In the genomic region with DNA sequence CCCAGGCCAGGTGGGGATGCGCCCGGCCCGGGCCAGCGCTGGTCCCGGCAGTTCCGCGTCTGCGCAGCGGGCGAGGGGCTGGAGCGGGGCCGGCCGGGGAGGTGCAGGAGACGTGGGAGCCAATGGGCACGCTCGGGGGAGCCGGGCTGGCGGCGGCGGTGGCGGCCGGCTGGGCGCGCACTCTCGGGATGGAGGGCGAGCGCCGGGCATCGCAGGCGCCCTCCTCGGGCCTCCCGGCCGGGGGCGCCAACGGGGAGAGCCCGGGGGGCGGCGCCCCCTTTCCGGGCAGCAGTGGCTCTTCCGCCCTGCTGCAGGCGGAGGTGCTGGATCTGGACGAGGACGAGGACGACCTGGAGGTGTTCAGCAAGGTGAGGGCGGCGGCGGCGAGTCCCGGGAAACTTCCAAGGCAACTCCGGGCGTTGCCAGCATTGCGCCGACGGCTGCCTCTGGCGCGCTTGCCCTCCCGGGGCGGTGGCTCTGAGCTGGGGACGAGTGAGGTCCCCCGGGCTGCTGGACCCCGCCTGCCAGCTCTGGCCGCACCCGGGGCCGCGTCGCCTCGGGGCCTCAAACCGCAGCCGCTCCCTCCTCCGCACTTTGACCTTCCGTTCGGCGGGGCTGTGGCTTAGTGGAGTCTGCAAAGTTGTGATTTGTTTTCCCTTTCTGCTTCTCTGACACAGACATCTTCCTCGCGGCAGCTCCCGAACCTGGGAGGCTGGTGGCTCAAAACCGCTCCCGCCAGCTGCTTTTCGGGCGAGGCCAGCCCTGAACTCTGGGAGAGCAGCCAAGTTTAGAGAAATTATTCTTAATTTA, we compare ENCODE assay signal across 8 cellular contexts. TPM values are rescaled to one million over a fixed set of nuclear protein-coding genes. Genes with fewer than 3 reads are reported as not detected.
DNase-seq lines count a peak whose midpoint lies in the region; ATAC-seq, FAIRE-seq and TF ChIP-seq lines count a peak whose summit lies in the region.

A gene with protein sequence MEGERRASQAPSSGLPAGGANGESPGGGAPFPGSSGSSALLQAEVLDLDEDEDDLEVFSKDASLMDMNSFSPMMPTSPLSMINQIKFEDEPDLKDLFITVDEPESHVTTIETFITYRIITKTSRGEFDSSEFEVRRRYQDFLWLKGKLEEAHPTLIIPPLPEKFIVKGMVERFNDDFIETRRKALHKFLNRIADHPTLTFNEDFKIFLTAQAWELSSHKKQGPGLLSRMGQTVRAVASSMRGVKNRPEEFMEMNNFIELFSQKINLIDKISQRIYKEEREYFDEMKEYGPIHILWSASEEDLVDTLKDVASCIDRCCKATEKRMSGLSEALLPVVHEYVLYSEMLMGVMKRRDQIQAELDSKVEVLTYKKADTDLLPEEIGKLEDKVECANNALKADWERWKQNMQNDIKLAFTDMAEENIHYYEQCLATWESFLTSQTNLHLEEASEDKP (plus strand): TSS at position 178 of the 810 bp plus-strand sequence. CDS start 11 bp downstream, at position 189.

- no peak within 1 kb of the TSS for H3K4me2 ChIP-seq in K562 (ENCODE audit: insufficient read depth, low read length)

- H3K9ac ChIP-seq in K562 (ENCODE audit: insufficient read depth in 1 of 2, low read depth in 2 of 2, low read length in 2 of 2), result no peak within 1 kb of the TSS

- peak; percentile 42 for ATAC-seq in GM18519 (IDR thresholded peaks at IDR 0.05; ENCODE audit: low FRiP score, unreplicated experiment)
- peak; percentile 79 for ATAC-seq in HG03025 (IDR thresholded peaks at IDR 0.05; ENCODE audit: low FRiP score, unreplicated experiment)
- ATAC-seq in K562, result peak; percentile 49
- no peak for ATAC-seq in HG03175 (IDR thresholded peaks at IDR 0.05; ENCODE audit: unreplicated experiment)

- in situ Hi-C loops in K562 (cut with MboI), result no loop called here

- no peaks in the 10 kb centered on the region for H3K79me2 ChIP-seq in K562 (ENCODE audit: control insufficient read depth, insufficient read depth, low read length)

- TF ChIP-seq EP300 in K562 (IDR thresholded peaks at IDR 0.05; ENCODE audit: low read length), result no peak

- no peaks in the 10 kb centered on the region for H4K20me1 ChIP-seq in K562 (replicated peaks; ENCODE audit: control insufficient read depth, insufficient read depth, low read length)

- intact Hi-C loops in K562 (cut with micrococcal nuclease), result no loop called here
- intact Hi-C loops in posterior cingulate gyrus (cut with DNase I), result no loop called here

- CTCF ChIA-PET in K562 (lab: Yijun Ruan, JAX; ENCODE audit: low intra/inter-chr PET ratio), result no interaction called here

- POLR2A ChIA-PET in K562 (lab: Yijun Ruan, JAX), result no interaction called here

- BruUV-seq in K562 (replicated peaks; lab: Mats Ljungman, UMichigan), result no TSS peak

- no peak for TF ChIP-seq RAD21 in K562 (CRISPR knock-in tag; conservative IDR thresholded peaks at IDR 0.05 in 1 of 2, IDR thresholded peaks at IDR 0.05 in 1 of 2)

- TF ChIP-seq POLR2A in K562 (conservative IDR thresholded peaks at IDR 0.05), result no peak

- WGBS in K562 (ENCODE audit: insufficient coverage, low coverage, missing lambda C conversion rate), result 2% methylated on average over 51 of the region's 80 CpGs

- no peak within 1 kb of the TSS for H3K27ac ChIP-seq in K562 (ENCODE audit: extremely low read depth, low read depth, low read length)

- H3K27me3 ChIP-seq in K562 (ENCODE audit: control insufficient read depth in 2 of 2, insufficient read depth in 2 of 2, low read length in 2 of 2), result no peaks in the 10 kb centered on the region

- TF ChIP-seq CTCF in AG10803 (conservative IDR thresholded peaks at IDR 0.05; ENCODE audit: low read length) (no peak; the same call in 1 of the 2 replicates), K562 (IDR thresholded peaks at IDR 0.05 in 2 of 3, conservative IDR thresholded peaks at IDR 0.05 in 1 of 3; ENCODE audit: insufficient read depth in 2 of 3, low read depth in 1 of 3, low read length in 3 of 3) (no peak)

- no peak for FAIRE-seq in K562 (lab: Jason Lieb, UNC)

- H3K4me3 ChIP-seq in AG10803 (ENCODE audit: low read length) (peak within 1 kb of the TSS; percentile 85), K562 (no peak within 1 kb of the TSS)

- H3K36me3 ChIP-seq in K562 (ENCODE audit: control insufficient read depth, insufficient read depth, low read length), result no peaks in the 10 kb centered on the region

- DNase-seq in AG10803 (ENCODE audit: low read depth) (peak; percentile 78), NCI-H510A treated with DMSO at 0.1 percent for 48 hours (lab: John Stamatoyannopoulos, UW) (peak; percentile 55), K562 (ENCODE audit: extremely low read depth in 1 of 4, low spot score in 3 of 4) (peak in 1 of 4 experiments; percentile 2), hepatic stellate cell (ENCODE audit: low spot score) (peak; percentile 90), posterior cingulate gyrus (peak; percentile 69 to 96 (median 78))

- H3K9me1 ChIP-seq in K562 (ENCODE audit: control insufficient read depth, insufficient read depth, low read length), result no peaks in the 10 kb centered on the region

- no peak within 1 kb of the TSS for H2AFZ ChIP-seq in K562 (ENCODE audit: low read depth, low read length)

- H3K4me1 ChIP-seq in K562 (replicated peaks in 1 of 2; ENCODE audit: control insufficient read depth in 2 of 2, insufficient read depth in 2 of 2, low read length in 2 of 2), result peaks cover 0 to 9% of the 10 kb centered on the region in 2 experiments; a peak in 2 of 5 replicates

- no peaks in the 10 kb centered on the region for H3K9me3 ChIP-seq in K562 (replicated peaks; ENCODE audit: control insufficient read depth, insufficient read depth, low read depth, low read length)

TF ChIP-seq in K562, 482 proteins besides CTCF, POLR2A, EP300 and RAD21 (continues in another document):
- TF ChIP-seq DACH1 (IDR thresholded peaks at IDR 0.05; ENCODE audit: partially characterized antibody) (no peak), TRIM28 (IDR thresholded peaks at IDR 0.05) (no peak), RBM14 (IDR thresholded peaks at IDR 0.05; ENCODE audit: borderline replicate concordance, insufficient read depth, low read depth, low read length) (no peak), RBBP5 (IDR thresholded peaks at IDR 0.05; ENCODE audit: borderline replicate concordance, insufficient read depth, low read length, poor library complexity, severe bottlenecking) (no peak), HDAC8 (tag; IDR thresholded peaks at IDR 0.05) (no peak), HOXB6 (CRISPR knock-in tag; IDR thresholded peaks at IDR 0.05; ENCODE audit: borderline replicate concordance) (no peak), NR3C1 (CRISPR knock-in tag; IDR thresholded peaks at IDR 0.05) (no peak), ZFP30 (CRISPR knock-in tag; IDR thresholded peaks at IDR 0.05; ENCODE audit: borderline replicate concordance) (no peak), RFX5 (IDR thresholded peaks at IDR 0.05; ENCODE audit: low read depth, low read length) (no peak)
- TF ChIP-seq, protein P1, sequence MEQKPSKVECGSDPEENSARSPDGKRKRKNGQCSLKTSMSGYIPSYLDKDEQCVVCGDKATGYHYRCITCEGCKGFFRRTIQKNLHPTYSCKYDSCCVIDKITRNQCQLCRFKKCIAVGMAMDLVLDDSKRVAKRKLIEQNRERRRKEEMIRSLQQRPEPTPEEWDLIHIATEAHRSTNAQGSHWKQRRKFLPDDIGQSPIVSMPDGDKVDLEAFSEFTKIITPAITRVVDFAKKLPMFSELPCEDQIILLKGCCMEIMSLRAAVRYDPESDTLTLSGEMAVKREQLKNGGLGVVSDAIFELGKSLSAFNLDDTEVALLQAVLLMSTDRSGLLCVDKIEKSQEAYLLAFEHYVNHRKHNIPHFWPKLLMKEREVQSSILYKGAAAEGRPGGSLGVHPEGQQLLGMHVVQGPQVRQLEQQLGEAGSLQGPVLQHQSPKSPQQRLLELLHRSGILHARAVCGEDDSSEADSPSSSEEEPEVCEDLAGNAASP (IDR thresholded peaks at IDR 0.05), result no peak
- TF ChIP-seq, protein P2, sequence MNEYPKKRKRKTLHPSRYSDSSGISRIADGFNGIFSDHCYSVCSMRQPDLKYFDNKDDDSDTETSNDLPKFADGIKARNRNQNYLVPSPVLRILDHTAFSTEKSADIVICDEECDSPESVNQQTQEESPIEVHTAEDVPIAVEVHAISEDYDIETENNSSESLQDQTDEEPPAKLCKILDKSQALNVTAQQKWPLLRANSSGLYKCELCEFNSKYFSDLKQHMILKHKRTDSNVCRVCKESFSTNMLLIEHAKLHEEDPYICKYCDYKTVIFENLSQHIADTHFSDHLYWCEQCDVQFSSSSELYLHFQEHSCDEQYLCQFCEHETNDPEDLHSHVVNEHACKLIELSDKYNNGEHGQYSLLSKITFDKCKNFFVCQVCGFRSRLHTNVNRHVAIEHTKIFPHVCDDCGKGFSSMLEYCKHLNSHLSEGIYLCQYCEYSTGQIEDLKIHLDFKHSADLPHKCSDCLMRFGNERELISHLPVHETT (CRISPR knock-in tag; conservative IDR thresholded peaks at IDR 0.05 in 1 of 2, IDR thresholded peaks at IDR 0.05 in 1 of 2), result no peak
- TF ChIP-seq, protein P3, sequence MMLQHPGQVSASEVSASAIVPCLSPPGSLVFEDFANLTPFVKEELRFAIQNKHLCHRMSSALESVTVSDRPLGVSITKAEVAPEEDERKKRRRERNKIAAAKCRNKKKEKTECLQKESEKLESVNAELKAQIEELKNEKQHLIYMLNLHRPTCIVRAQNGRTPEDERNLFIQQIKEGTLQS (IDR thresholded peaks at IDR 0.05), result no peak
- TF ChIP-seq, protein P3 (CRISPR knock-in tag; conservative IDR thresholded peaks at IDR 0.05), result no peak

RNA-seq across cellular contexts. Expression of the gene that starts here (rescaled TPM):
- not detected in 2 replicates for total RNA-seq in K562 (2011; cell fraction: chromatin; rRNA removed; ENCODE audit: low replicate concordance)
- total RNA-seq in K562 (2011; cell fraction: nucleolus; rRNA removed), result not detected in 2 replicates
- not detected in 2 replicates for total RNA-seq in K562 (2011; cell fraction: nucleoplasm; rRNA removed)
- not detected in 2 replicates for total RNA-seq in K562 (2014; rRNA removed)
- not detected in 2 replicates for total RNA-seq in K562 (2014; rRNA removed; fragmentation: Illumina TruSeq; extraction: Trizol)
- not detected in 2 replicates for total RNA-seq in K562 (2015; rRNA removed; fragmentation: Illumina TruSeq; extraction: Trizol)
- total RNA-seq in K562 (2021), result 0.09 and 0.13 TPM in 2 replicates
- polyA plus RNA-seq in K562 (2011; rRNA removed), result not detected in 2 replicates
- not detected in 2 replicates for polyA plus RNA-seq in K562 (2011; cell fraction: cytosol; rRNA removed)
- not detected in 2 replicates for polyA plus RNA-seq in K562 (2011; cell fraction: nucleus; rRNA removed)
- not detected in 2 replicates for polyA plus RNA-seq in K562 (2012)
- polyA plus RNA-seq in K562 (2014; fragmentation: Illumina TruSeq; extraction: Trizol), result not detected in 2 replicates
- not detected for polyA plus RNA-seq in K562 (2014; fragmentation: Nextera tagmentation; extraction: Ambion mirVana)
- polyA plus RNA-seq in K562 (2014; rRNA removed), result not detected in 2 replicates
- polyA minus RNA-seq in K562 (2011; rRNA and poly(A)+ RNA removed), result not detected in 2 replicates
- polyA minus RNA-seq in K562 (2011; cell fraction: cytosol; rRNA and poly(A)+ RNA removed), result not detected in 2 replicates
- polyA minus RNA-seq in K562 (2011; cell fraction: nucleus; rRNA and poly(A)+ RNA removed), result not detected in 2 replicates

Comparison
In these comparisons a context has a peak if more than half of its experiments do, and no peak if none do; other contexts are left out.
1. Peak in ATAC-seq in K562; RNA of the gene not detected or under 1 TPM.